Comparison of ENCODE assay signal across 17 cellular contexts in the genomic region with DNA sequence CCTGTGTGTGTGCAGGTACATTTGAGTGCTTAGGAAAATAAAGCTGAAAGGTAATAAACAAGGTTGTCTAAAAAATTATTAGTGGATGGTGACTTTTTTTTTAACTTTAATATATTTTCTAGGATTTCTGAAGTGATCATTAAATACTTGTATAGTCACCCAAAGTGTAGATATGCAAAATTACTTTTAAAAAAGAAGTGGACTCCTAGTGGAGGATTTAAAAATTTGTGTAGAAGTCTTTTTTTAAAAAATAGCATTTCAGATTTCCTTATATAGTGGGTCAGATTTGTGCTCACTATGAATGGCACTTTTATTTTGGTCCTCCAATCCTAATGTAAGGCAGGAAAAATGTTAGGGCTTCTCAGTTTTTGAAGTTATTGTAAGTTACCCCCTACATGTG. TPM values are rescaled to one million over a fixed set of nuclear protein-coding genes. Genes with fewer than 3 reads are reported as not detected.
DNase-seq lines count a peak whose midpoint lies in the region; ATAC-seq, FAIRE-seq and TF ChIP-seq lines count a peak whose summit lies in the region.
"Had no signal": no experiment of that assay in that cellular context is flagged by ENCODE, and none has a peak within 500 bp of the region (broad histone marks: within the 10 kb centered on the region; RNA-seq: fewer than 3 reads in every experiment).

No MANE protein-coding gene starts in this region.

- H2AFZ ChIP-seq in IMR-90 (replicated peaks; ENCODE audit: low read length, poor library complexity), result no peak overlapping the region
- H2AFZ ChIP-seq in PC-9, result no peak overlapping the region
- H2AFZ ChIP-seq in neural cell (ENCODE audit: low read depth, low read length), result no peak overlapping the region
- H2AFZ ChIP-seq: GM23338 had no signal

- no peak for TF ChIP-seq POLR2A in IMR-90 (IDR thresholded peaks at IDR 0.05; ENCODE audit: low read depth, low read length)

- no peak overlapping the region for H4K5ac ChIP-seq in IMR-90 (ENCODE audit: low read depth, low read length)

- H4K91ac ChIP-seq in IMR-90 (ENCODE audit: insufficient read depth, low read depth, low read length), result no peak overlapping the region

- no peaks in the 10 kb centered on the region for H3K27me3 ChIP-seq in IMR-90 (ENCODE audit: control insufficient read depth, insufficient read depth, low read length)
- H3K27me3 ChIP-seq in PC-9 (ENCODE audit: insufficient read depth, low read depth), result no peaks in the 10 kb centered on the region
- no peaks in the 10 kb centered on the region for H3K27me3 ChIP-seq in neural cell (ENCODE audit: insufficient read depth, low read depth, low read length)
- H3K27me3 ChIP-seq in colonic mucosa, result no peaks in the 10 kb centered on the region
- H3K27me3 ChIP-seq: SJCRH30 had no signal

- H3K4me1 ChIP-seq in IMR-90 (ENCODE audit: control insufficient read depth, insufficient read depth, low read length), result peaks cover 2% of the 10 kb centered on the region; the same call in 1 of the 2 replicates
- H3K4me1 ChIP-seq in PC-9 (replicated peaks; ENCODE audit: insufficient read depth), result peaks cover 22% of the 10 kb centered on the region
- H3K4me1 ChIP-seq in colonic mucosa, result peaks cover 9% of the 10 kb centered on the region

- no TSS peak for BruUV-seq in IMR-90 (replicated peaks; lab: Mats Ljungman, UMichigan)
- no TSS peak for BruUV-seq in PC-9 (replicated peaks; lab: Mats Ljungman, UMichigan)

- no peak for TF ChIP-seq EP300 in neural cell (conservative IDR thresholded peaks at IDR 0.05; ENCODE audit: poor library complexity, severe bottlenecking)

- peaks cover 83% of the 10 kb centered on the region for H4K20me1 ChIP-seq in IMR-90 (ENCODE audit: insufficient read depth, low read length)
- peaks cover 77% of the 10 kb centered on the region for H4K20me1 ChIP-seq in PC-9 (ENCODE audit: insufficient read depth)
- no peaks in the 10 kb centered on the region for H4K20me1 ChIP-seq in neural cell (ENCODE audit: insufficient read depth)

- H3K4me3 ChIP-seq in IMR-90 (ENCODE audit: insufficient read depth, low read depth, low read length) (no peak overlapping the region), PC-9 (no peak overlapping the region), neural cell (ENCODE audit: low read length) (peak overlapping the region; percentile 4), colonic mucosa (no peak overlapping the region)
- H3K4me3 ChIP-seq: A549, GM23338, SJCRH30 had no signal

- ATAC-seq in IMR-90 (ENCODE audit: low read depth) (no peak), left cardiac atrium (no peak)
- ATAC-seq: A549, GM23338 had no signal

- POLR2A ChIA-PET in IMR-90 (lab: Charles Lee; ENCODE audit: unreplicated experiment), result no interaction called here
- POLR2A ChIA-PET in PC-9 (lab: Charles Lee; ENCODE audit: unreplicated experiment), result no interaction called here

- H3K14ac ChIP-seq in IMR-90 (replicated peaks; ENCODE audit: low read depth, low read length), result no peak overlapping the region

- TF ChIP-seq CTCF in IMR-90 (conservative IDR thresholded peaks at IDR 0.05; ENCODE audit: low read depth, low read length) (no peak; the same call in 1 of the 2 replicates), PC-9 (conservative IDR thresholded peaks at IDR 0.05) (0 out of 2 replicates have a peak, but pooled peaks have one; percentile 17), neural cell (IDR thresholded peaks at IDR 0.05; ENCODE audit: poor library complexity, severe bottlenecking) (no peak), colonic mucosa (IDR thresholded peaks at IDR 0.05) (no peak)

- TF ChIP-seq RAD21 in IMR-90 (IDR thresholded peaks at IDR 0.05; ENCODE audit: low read length), result no peak
- no peak for TF ChIP-seq RAD21 in neural cell (conservative IDR thresholded peaks at IDR 0.05)

- no peak overlapping the region for H3K4ac ChIP-seq in IMR-90 (ENCODE audit: low read depth, low read length)

- H3K79me2 ChIP-seq in PC-9 (ENCODE audit: low read depth) (peaks cover 88% of the 10 kb centered on the region), neural cell (replicated peaks; ENCODE audit: insufficient read depth, low read length) (peaks cover 74% of the 10 kb centered on the region)

- intact Hi-C loops in IMR-90 (cut with micrococcal nuclease), result no loop called here
- intact Hi-C loops in PC-9 (cut with micrococcal nuclease; ENCODE audit: unreplicated experiment), result no loop called here
- intact Hi-C loops in left cardiac atrium (cut with DNase I), result no loop called here
- intact Hi-C loops in colonic mucosa (cut with DNase I), result no loop called here

- H3K27ac ChIP-seq in IMR-90 (ENCODE audit: insufficient read depth, low read length), result no peak overlapping the region
- H3K27ac ChIP-seq in PC-9, result no peak overlapping the region
- H3K27ac ChIP-seq in neural cell (ENCODE audit: low read length), result no peak overlapping the region
- H3K27ac ChIP-seq in colonic mucosa, result no peak overlapping the region
- H3K27ac ChIP-seq: A549, C4-2B, SJCRH30 had no signal

- CTCF ChIA-PET in IMR-90 (lab: Yijun Ruan, JAX), result no interaction called here
- CTCF ChIA-PET in PC-9 (lab: Charles Lee), result no interaction called here

- H4K8ac ChIP-seq in IMR-90 (ENCODE audit: low read depth in 2 of 2, low read length in 2 of 2), result no peak overlapping the region

- H3K23ac ChIP-seq in IMR-90 (ENCODE audit: low read depth, low read length), result peak overlapping the region; percentile 79; the same call in 1 of the 2 replicates

- H3K9me3 ChIP-seq in IMR-90 (ENCODE audit: control insufficient read depth, insufficient read depth, low read length) (no peaks in the 10 kb centered on the region), PC-9 (ENCODE audit: insufficient read depth, low read depth) (no peaks in the 10 kb centered on the region), neural cell (ENCODE audit: low read length) (no peaks in the 10 kb centered on the region), colonic mucosa (no peaks in the 10 kb centered on the region)
- H3K9me3 ChIP-seq: A549, SJCRH30 had no signal

- H2BK5ac ChIP-seq in IMR-90 (ENCODE audit: low read depth, low read length, poor library complexity, severe bottlenecking), result no peak overlapping the region

- no peak overlapping the region for H3K9ac ChIP-seq in IMR-90 (ENCODE audit: low read depth, low read length)
- no peak overlapping the region for H3K9ac ChIP-seq in neural cell (ENCODE audit: low read length)
- H3K9ac ChIP-seq in colonic mucosa (ENCODE audit: low read depth in 2 of 2, low read length in 2 of 2), result no peak overlapping the region

- H3F3A ChIP-seq in PC-9 (ENCODE audit: insufficient read depth, low read depth) (peaks cover 41% of the 10 kb centered on the region), neural cell (ENCODE audit: insufficient read depth, low read length, poor library complexity, severe bottlenecking) (no peaks in the 10 kb centered on the region)

- no peak overlapping the region for H2BK15ac ChIP-seq in IMR-90 (ENCODE audit: low read depth, low read length)

- H2BK20ac ChIP-seq in IMR-90 (ENCODE audit: low read depth, low read length), result no peak overlapping the region

- H3K56ac ChIP-seq in IMR-90 (ENCODE audit: extremely low read depth, insufficient read depth, low read length), result no peak overlapping the region

- H3K9me2 ChIP-seq in PC-9 (ENCODE audit: insufficient read depth) (no peaks in the 10 kb centered on the region), neural cell (ENCODE audit: insufficient read depth, low read length) (no peaks in the 10 kb centered on the region)

- peaks cover 0 to 34% of the 10 kb centered on the region in 2 experiments; a peak in 2 of 4 replicates for H3K79me1 ChIP-seq in IMR-90 (ENCODE audit: low read depth in 1 of 2, low read length in 2 of 2)

- no peak for DNase-seq in IMR-90
- DNase-seq in PC-9, result no peak
- DNase-seq in GF-D8 (lab: John Stamatoyannopoulos, UW), result no peak
- DNase-seq in left cardiac atrium, result no peak
- DNase-seq in activated effector memory CD4-positive, alpha-beta T cell treated with Interleukin-2 at 50 U/mL for 16 hours, result no peak
- DNase-seq in colonic mucosa, result no peak
- DNase-seq: NCI-H1105 treated with DMSO at 0.1 percent for 48 hours, NCI-H187 treated with DMSO at 0.1 percent for 48 hours, NCI-H2171, NCI-H510A, RPMI8226, SJCRH30 had no signal

- no peak overlapping the region for H2AK5ac ChIP-seq in IMR-90 (ENCODE audit: low read depth, low read length)

- no peak overlapping the region for H2AK9ac ChIP-seq in IMR-90 (replicated peaks; ENCODE audit: low read depth, low read length, poor library complexity)

- in situ Hi-C loops in IMR-90 (cut with MboI; ENCODE audit: low sequenced_read_pairs), result loop anchor here (25.0 kb wide), 1 partner anchor 1121 kb away; a partner anchor contains a TSS

- H3K4me2 ChIP-seq in IMR-90 (ENCODE audit: low read depth, low read length) (no peak overlapping the region), PC-9 (peak overlapping the region; percentile 95; the same call in 1 of the 2 replicates), neural cell (ENCODE audit: low read length) (no peak overlapping the region)
- H3K4me2 ChIP-seq: A549, GM23338 had no signal

- H3K9me1 ChIP-seq in IMR-90 (ENCODE audit: insufficient read depth, low read length), result peaks cover 11% of the 10 kb centered on the region

- H2BK120ac ChIP-seq in IMR-90 (ENCODE audit: low read depth, low read length), result no peak overlapping the region

- peaks cover 19% of the 10 kb centered on the region for H3K36me3 ChIP-seq in IMR-90 (ENCODE audit: control insufficient read depth, insufficient read depth, low read length)
- peaks cover 22% of the 10 kb centered on the region; the same call in 1 of the 2 replicates for H3K36me3 ChIP-seq in PC-9 (ENCODE audit: low read depth)
- no peaks in the 10 kb centered on the region for H3K36me3 ChIP-seq in neural cell (ENCODE audit: insufficient read depth, low read length)
- H3K36me3 ChIP-seq in colonic mucosa, result no peaks in the 10 kb centered on the region

- dilution Hi-C loops in IMR-90 (cut with HindIII; ENCODE audit: low sequenced_read_pairs, unreplicated experiment), result no loop called here

- H3K18ac ChIP-seq in IMR-90 (ENCODE audit: low read depth, low read length), result no peak overlapping the region

- FAIRE-seq in A204.1 (lab: Jason Lieb, UNC), result peak; percentile 11
- FAIRE-seq: A549 had no signal

TF ChIP-seq in IMR-90, 13 proteins besides CTCF, POLR2A, EP300 and RAD21:
- no peak for TF ChIP-seq RCOR1 (IDR thresholded peaks at IDR 0.05; ENCODE audit: insufficient replicate concordance, low read length)

TF ChIP-seq in neural cell, 6 proteins besides CTCF, POLR2A, EP300 and RAD21 (continues in another document):
- no peak for TF ChIP-seq TAF1 (IDR thresholded peaks at IDR 0.05; ENCODE audit: low read depth)

RNA-seq across cellular contexts. Expression of a gene that starts 3.9 kb away (rescaled TPM):
- total RNA-seq in IMR-90 (2012; rRNA removed) (53.1 and 60.5 TPM in 2 replicates), PC-9 (2021) (74.7 and 110 TPM in 2 replicates), left cardiac atrium (10 to 100 TPM; 55.7 to 80.4 TPM), colonic mucosa (10 to 100 TPM; 78.4 to 79.8 TPM)
- polyA plus RNA-seq in IMR-90 (2012; rRNA removed) (156 and 167 TPM in 2 replicates), neural cell (20.4 and 23.4 TPM in 2 replicates)
- polyA plus RNA-seq in IMR-90 (2012; cell fraction: cytosol; rRNA removed), result 77.9 and 161 TPM in 2 replicates
- 103 and 153 TPM in 2 replicates for polyA plus RNA-seq in IMR-90 (2012; cell fraction: nucleus; rRNA removed; ENCODE audit: low replicate concordance)
- 31.2 and 37.6 TPM in 2 replicates for polyA minus RNA-seq in neural cell
